In genomic region chr1:241627453-241628329, GRCh38 we compare ENCODE assay signal across 8 cellular contexts. TPM values are rescaled to one million over a fixed set of nuclear protein-coding genes. Genes with fewer than 3 reads are reported as not detected.
DNase-seq lines count a peak whose midpoint lies in the region; ATAC-seq and TF ChIP-seq lines count a peak whose summit lies in the region.

No MANE protein-coding gene starts in this region.

- ATAC-seq in GM18498 (IDR thresholded peaks at IDR 0.05; ENCODE audit: unreplicated experiment) (peak; percentile 88), HG02840 (IDR thresholded peaks at IDR 0.05; ENCODE audit: low FRiP score, unreplicated experiment) (peak; percentile 66), gastroesophageal sphincter (no peak)
- peak; percentile 67 to 79 for ATAC-seq in activated T-cell treated with anti-CD3 and anti-CD28 coated beads, Interleukin-2, amount 50 U/mL, for 4 hours

- no peaks in the 10 kb centered on the region for H3K36me3 ChIP-seq in gastroesophageal sphincter

- H3K4me3 ChIP-seq in gastroesophageal sphincter: no peak overlapping the region

- H3K4me1 Mint-ChIP-seq in activated T-cell treated with anti-CD3 and anti-CD28 coated beads, Interleukin-2, amount 50 U/mL, for 4 hours (ENCODE audit: low read depth): peaks cover 21% of the 10 kb centered on the region

- no peaks in the 10 kb centered on the region for H3K9me3 Mint-ChIP-seq in activated T-cell treated with anti-CD3 and anti-CD28 coated beads, Interleukin-2, amount 50 U/mL, for 4 hours

- WGBS in gastroesophageal sphincter (ENCODE audit: low coverage in 1 of 2), 2 donors: 42 to 54% methylated on average over 9 of the region's 9 CpGs

- H3K4me3 Mint-ChIP-seq in activated T-cell treated with anti-CD3 and anti-CD28 coated beads, Interleukin-2, amount 50 U/mL, for 4 hours: peak overlapping the region; percentile 50

- DNase-seq in CD1c-positive myeloid dendritic cell (ENCODE audit: extremely low spot score): peak; percentile 79
- peak; percentile 54 for DNase-seq in NCI-H1694 treated with DMSO at 0.1 percent for 48 hours (lab: John Stamatoyannopoulos, UW)
- peak; percentile 19 for DNase-seq in activated T-cell treated with anti-CD3 and anti-CD28 coated beads, Interleukin-2, amount 50 U/mL, for 4 hours
- DNase-seq in stimulated activated CD4-positive, alpha-beta T cell treated with anti-CD3 and anti-CD28 coated beads, Interleukin-4, amount 100 ng/mL, for 1 hour: peak; percentile 7
- DNase-seq in ureter (ENCODE audit: low spot score): no peak

- H3K4me1 ChIP-seq in gastroesophageal sphincter: no peaks in the 10 kb centered on the region

- H3K27me3 Mint-ChIP-seq in activated T-cell treated with anti-CD3 and anti-CD28 coated beads, Interleukin-2, amount 50 U/mL, for 4 hours (ENCODE audit: low read depth): no peaks in the 10 kb centered on the region

- H3K27me3 ChIP-seq in gastroesophageal sphincter: no peaks in the 10 kb centered on the region

- no peak overlapping the region for H3K27ac ChIP-seq in gastroesophageal sphincter

- TF ChIP-seq POLR2A in gastroesophageal sphincter (IDR thresholded peaks at IDR 0.05): no peak

- peaks cover 5% of the 10 kb centered on the region for H3K36me3 Mint-ChIP-seq in activated T-cell treated with anti-CD3 and anti-CD28 coated beads, Interleukin-2, amount 50 U/mL, for 4 hours (ENCODE audit: insufficient read depth)

- no peaks in the 10 kb centered on the region for H3K9me3 ChIP-seq in gastroesophageal sphincter

- TF ChIP-seq CTCF in gastroesophageal sphincter (IDR thresholded peaks at IDR 0.05): peak in 3 of 4 experiments; percentile 28 to 40 (median 28)

- TF ChIP-seq EP300 in gastroesophageal sphincter (IDR thresholded peaks at IDR 0.05): no peak

RNA-seq across cellular contexts. Expression of gene CHML, which starts 12.5 kb away (rescaled TPM):
- 10 to 100 TPM; 27.2 to 46.7 (median 28.9) TPM for total RNA-seq in activated T-cell treated with anti-CD3 and anti-CD28 coated beads, Interleukin-2, amount 50 U/mL, for 4 hours
- total RNA-seq in gastroesophageal sphincter (10 to 100 TPM in 1 of 4 donors, 1 to 10 TPM in 3; 5.3 to 10.2 (median 8.8) TPM), ureter (4.6 TPM)

RNA-seq across cellular contexts. Expression of gene OPN3, which starts 12.5 kb away (rescaled TPM):
- total RNA-seq in activated T-cell treated with anti-CD3 and anti-CD28 coated beads, Interleukin-2, amount 50 U/mL, for 4 hours: 1 to 10 TPM; 6.2 to 8.5 (median 6.9) TPM
- total RNA-seq in gastroesophageal sphincter: 10 to 100 TPM in 1 of 4 donors, 1 to 10 TPM in 3; 3.5 to 13.9 (median 4.8) TPM
- 6.5 TPM for total RNA-seq in ureter

RNA-seq across cellular contexts. Expression of gene WDR64, which starts 24.4 kb away (rescaled TPM):
- under 1 TPM in 2 of 3 donors, not detected in 1; 0.13 to 0.14 TPM for total RNA-seq in activated T-cell treated with anti-CD3 and anti-CD28 coated beads, Interleukin-2, amount 50 U/mL, for 4 hours
- total RNA-seq in gastroesophageal sphincter (under 1 TPM in 1 of 4 donors, not detected in 3; 0.16 TPM), ureter (not detected)
